Comparison of ENCODE assay signal across 8 cellular contexts in the genomic region with DNA sequence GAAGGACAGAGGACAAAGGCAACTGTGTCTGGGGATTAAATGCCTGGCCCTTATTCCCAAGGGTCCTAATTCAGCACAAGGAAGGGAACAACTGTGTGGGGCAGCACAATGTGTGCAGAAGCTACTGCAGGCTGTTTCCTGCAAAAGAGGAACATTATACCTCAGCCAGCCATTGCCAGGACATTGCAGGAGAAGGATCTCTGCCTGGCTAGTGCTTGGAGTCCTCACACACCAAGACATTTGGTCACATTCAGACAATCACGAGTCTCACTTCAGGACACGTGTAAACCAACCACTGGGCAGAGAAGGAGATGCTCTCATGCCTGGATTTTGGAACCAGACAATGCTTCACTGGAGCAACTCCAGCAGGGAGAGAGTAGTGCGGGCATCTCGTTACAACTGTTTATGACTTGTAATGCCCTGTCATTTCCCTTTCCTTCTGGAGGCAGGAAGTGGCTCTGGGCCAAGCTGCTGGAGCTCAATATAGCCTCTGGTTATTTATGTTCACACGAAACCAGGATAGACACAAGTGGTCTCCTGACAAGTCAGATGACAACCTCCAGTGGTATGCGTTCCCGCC. TPM values are rescaled to one million over a fixed set of nuclear protein-coding genes. Genes with fewer than 3 reads are reported as not detected.
A peak's percentile ranks its signal among the peaks of the same experiment; 100 is the strongest.
DNase-seq lines count a peak whose midpoint lies in the region; ATAC-seq and TF ChIP-seq lines count a peak whose summit lies in the region.

No MANE protein-coding gene starts in this region.

- CTCF ChIA-PET in activated CD8-positive, alpha-beta T cell treated with anti-CD3 and anti-CD28 coated beads, Interleukin-2, amount 10 ng/mL, durations not matched to agents 7 days and 5 days (lab: Charles Lee): no interaction called here

- H3K27ac ChIP-seq in VCaP: peak overlapping the region; percentile 48

- POLR2A ChIA-PET in activated CD8-positive, alpha-beta T cell treated with anti-CD3 and anti-CD28 coated beads, Interleukin-2, amount 10 ng/mL, durations not matched to agents 7 days and 5 days (lab: Charles Lee): no interaction called here

- H3K27ac Mint-ChIP-seq in activated CD8-positive, alpha-beta T cell treated with anti-CD3 and anti-CD28 coated beads, Interleukin-2, amount 10 ng/mL, durations not matched to agents 7 days and 5 days: no peak overlapping the region

- in situ Hi-C loops in KBM-7 (cut with MboI; ENCODE audit: low pct_unique_long_range_greater_than_20kb, low sequenced_read_pairs): no loop called here

- peaks cover 18% of the 10 kb centered on the region for H3K27me3 Mint-ChIP-seq in activated CD8-positive, alpha-beta T cell treated with anti-CD3 and anti-CD28 coated beads, Interleukin-2, amount 10 ng/mL, durations not matched to agents 7 days and 5 days (ENCODE audit: low read depth)

- no peaks in the 10 kb centered on the region for H3K9me3 Mint-ChIP-seq in activated CD8-positive, alpha-beta T cell treated with anti-CD3 and anti-CD28 coated beads, Interleukin-2, amount 10 ng/mL, durations not matched to agents 7 days and 5 days (ENCODE audit: insufficient read depth)

- DNase-seq in ELR (ENCODE audit: low read depth) (peak; percentile 99), KBM-7 (peak; percentile 89), left lobe of liver (ENCODE audit: low spot score) (peak; percentile 53), cerebellum (ENCODE audit: low spot score) (no peak), GOT3 (lab: John Stamatoyannopoulos, UW) (no peak)
- DNase-seq in activated CD8-positive, alpha-beta T cell treated with anti-CD3 and anti-CD28 coated beads, Interleukin-2, amount 10 ng/mL, durations not matched to agents 7 days and 5 days: no peak

- H3K4me3 Mint-ChIP-seq in activated CD8-positive, alpha-beta T cell treated with anti-CD3 and anti-CD28 coated beads, Interleukin-2, amount 10 ng/mL, durations not matched to agents 7 days and 5 days: no peak overlapping the region

- H3K4me1 Mint-ChIP-seq in activated CD8-positive, alpha-beta T cell treated with anti-CD3 and anti-CD28 coated beads, Interleukin-2, amount 10 ng/mL, durations not matched to agents 7 days and 5 days (ENCODE audit: low read depth): peaks cover 12% of the 10 kb centered on the region

- ATAC-seq in left lobe of liver: peak; percentile 55
- no peak for ATAC-seq in activated CD8-positive, alpha-beta T cell treated with anti-CD3 and anti-CD28 coated beads, Interleukin-2, amount 10 ng/mL, durations not matched to agents 7 days and 5 days
- no peak for ATAC-seq in GM18520 (IDR thresholded peaks at IDR 0.05; ENCODE audit: unreplicated experiment)

- TF ChIP-seq CTCF in VCaP (conservative IDR thresholded peaks at IDR 0.05): no peak

- H3K36me3 Mint-ChIP-seq in activated CD8-positive, alpha-beta T cell treated with anti-CD3 and anti-CD28 coated beads, Interleukin-2, amount 10 ng/mL, durations not matched to agents 7 days and 5 days (ENCODE audit: low read depth): no peaks in the 10 kb centered on the region

RNA-seq across cellular contexts. Expression of a gene that starts 23.9 kb away (rescaled TPM):
- total RNA-seq in left lobe of liver (4.7 TPM), cerebellum (30.9 TPM)
- total RNA-seq in activated CD8-positive, alpha-beta T cell treated with anti-CD3 and anti-CD28 coated beads, Interleukin-2, amount 10 ng/mL, durations not matched to agents 7 days and 5 days: under 1 TPM; 0.08 to 0.18 TPM

Comparison
In these comparisons a context has a peak if more than half of its experiments do, and no peak if none do; other contexts are left out.
1. DNase-seq: peak in ELR (single experiment), KBM-7 (single experiment) and left lobe of liver (single experiment); none in cerebellum (single experiment), activated CD8-positive, alpha-beta T cell treated with anti-CD3 and anti-CD28 coated beads, Interleukin-2, amount 10 ng/mL, durations not matched to agents 7 days and 5 days (single experiment) and GOT3 (single experiment).